29 cellular contexts compared by ENCODE assay signal in the genomic region with DNA sequence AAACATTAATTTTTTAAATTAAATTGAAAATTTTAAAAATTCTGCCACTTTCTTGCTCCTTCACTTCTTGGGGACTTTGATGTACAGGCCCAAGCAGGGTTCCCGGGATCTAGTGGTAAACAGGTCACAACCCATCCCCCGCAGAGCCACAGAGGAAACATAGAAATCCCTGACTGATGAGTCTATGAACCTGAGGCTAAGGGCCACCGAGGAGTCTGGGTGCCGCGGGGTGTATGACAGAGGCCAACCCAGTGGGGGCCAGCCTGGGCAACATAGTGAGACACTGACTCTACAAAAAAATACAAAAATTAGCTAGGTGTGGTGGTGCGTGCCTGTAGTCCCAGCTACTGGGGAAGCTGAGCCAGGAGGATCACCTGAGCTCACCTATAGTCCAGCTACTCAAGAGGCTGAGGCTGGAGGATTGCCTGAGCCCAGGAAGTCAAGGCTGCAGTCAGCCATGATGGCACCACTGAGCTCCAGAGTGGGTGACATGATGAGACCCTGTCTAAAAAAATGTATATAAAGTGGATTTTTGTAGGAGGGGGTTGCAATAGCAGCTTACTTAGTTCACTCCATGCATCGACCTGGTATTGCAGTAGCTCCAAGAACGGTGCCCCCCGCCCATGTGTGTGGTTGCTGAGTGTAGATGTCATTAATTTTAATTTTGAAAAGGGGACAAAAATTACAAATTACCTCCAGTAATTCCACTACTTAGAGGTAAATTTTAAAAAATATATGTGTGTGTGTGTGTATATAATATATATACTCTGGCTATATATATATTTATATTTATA. TPM values are rescaled to one million over a fixed set of nuclear protein-coding genes. Genes with fewer than 3 reads are reported as not detected.
"Had no signal": no experiment of that assay in that cellular context is flagged by ENCODE, and none has a peak within 500 bp of the region (broad histone marks: within the 10 kb centered on the region; RNA-seq: fewer than 3 reads in every experiment).

No MANE protein-coding gene starts in this region.

- H3K27ac ChIP-seq: vagina had no signal

- DNase-seq: activated CD4-positive, alpha-beta T cell treated with anti-CD3 and anti-CD28 coated beads, Interleukin-2, amount 10 ng/mL, durations not matched to agents 24 days and 14 days; activated CD8-positive, alpha-beta memory T cell treated with anti-CD3 and anti-CD28 coated beads, Interleukin-2, amount 10 ng/mL, durations not matched to agents 7 days and 5 days; activated CD8-positive, alpha-beta T cell treated with anti-CD3 and anti-CD28 coated beads for 36 hours; activated effector memory CD4-positive, alpha-beta T cell treated with anti-CD3 and anti-CD28 coated beads, Interleukin-2, amount 50 U/mL, for 16 hours; activated naive CD4-positive, alpha-beta T cell treated with anti-CD3 and anti-CD28 coated beads, Interleukin-2, amount 50 U/mL, for 16 hours; activated T-cell treated with anti-CD3 and anti-CD28 coated beads for 4 hours; anterior cingulate cortex; body of pancreas; caudate nucleus; dermis blood vessel endothelial cell; effector memory CD4-positive, alpha-beta T cell; foreskin melanocyte; hippocampal formation; left cardiac atrium; small intestine; stimulated activated CD4-positive, alpha-beta T cell treated with anti-CD3 and anti-CD28 coated beads, Interleukin-2, amount 100 ng/mL, for 24 hours; stomach; T-helper 17 cell; transverse colon had no signal

- H3K4me3 Mint-ChIP-seq: activated CD8-positive, alpha-beta T cell treated with anti-CD3 and anti-CD28 coated beads for 36 hours had no signal

- H3K4me3 ChIP-seq: body of pancreas, stomach, transverse colon, vagina had no signal

- H3K36me3 Mint-ChIP-seq: activated CD8-positive, alpha-beta memory T cell treated with anti-CD3 and anti-CD28 coated beads, Interleukin-2, amount 10 ng/mL, durations not matched to agents 7 days and 5 days had no signal

- H3K36me3 ChIP-seq: transverse colon, vagina had no signal

- H3K27me3 ChIP-seq: body of pancreas, stomach, transverse colon, vagina had no signal

- H3K27ac Mint-ChIP-seq: activated CD4-positive, alpha-beta T cell treated with anti-CD3 and anti-CD28 coated beads, Interleukin-2, amount 10 ng/mL, durations not matched to agents 24 days and 14 days; activated CD8-positive, alpha-beta memory T cell treated with anti-CD3 and anti-CD28 coated beads, Interleukin-2, amount 10 ng/mL, durations not matched to agents 7 days and 5 days; activated CD8-positive, alpha-beta T cell treated with anti-CD3 and anti-CD28 coated beads for 36 hours; memory B cell; stimulated activated effector memory CD8-positive, alpha-beta T cell treated with anti-CD3 and anti-CD28 coated beads, Interleukin-12 subunit alpha, Interleukin-12 subunit beta, amount 100 ng/mL, for 72 hours; T-helper 17 cell had no signal

- H3K9me3 Mint-ChIP-seq: activated CD4-positive, alpha-beta T cell treated with anti-CD3 and anti-CD28 coated beads, Interleukin-2, amount 10 ng/mL, durations not matched to agents 24 days and 14 days; activated CD8-positive, alpha-beta T cell treated with anti-CD3 and anti-CD28 coated beads for 36 hours; memory B cell; stimulated activated effector memory CD8-positive, alpha-beta T cell treated with anti-CD3 and anti-CD28 coated beads, Interleukin-12 subunit alpha, Interleukin-12 subunit beta, amount 100 ng/mL, for 72 hours had no signal

- H3K27me3 Mint-ChIP-seq: activated CD4-positive, alpha-beta T cell treated with anti-CD3 and anti-CD28 coated beads, Interleukin-2, amount 10 ng/mL, durations not matched to agents 24 days and 14 days; activated CD8-positive, alpha-beta memory T cell treated with anti-CD3 and anti-CD28 coated beads, Interleukin-2, amount 10 ng/mL, durations not matched to agents 7 days and 5 days; activated CD8-positive, alpha-beta T cell treated with anti-CD3 and anti-CD28 coated beads for 36 hours; memory B cell; T-helper 17 cell had no signal

- ATAC-seq: activated CD4-positive, CD25-positive, alpha-beta regulatory T cell treated with anti-CD3 and anti-CD28 coated beads, Interleukin-2, amount 50 U/mL, for 24 hours; activated CD8-positive, alpha-beta memory T cell treated with anti-CD3 and anti-CD28 coated beads, Interleukin-2, amount 10 ng/mL, durations not matched to agents 7 days and 5 days; activated CD8-positive, alpha-beta T cell treated with anti-CD3 and anti-CD28 coated beads for 36 hours; body of pancreas; esophagus mucosa; left cardiac atrium; sciatic nerve; stimulated activated effector memory CD8-positive, alpha-beta T cell treated with anti-CD3 and anti-CD28 coated beads, Interleukin-12 subunit alpha, Interleukin-12 subunit beta, amount 100 ng/mL, for 72 hours; T-helper 17 cell had no signal

RNA-seq across cellular contexts. Expression of gene PRSS22, which starts 44.6 kb away (rescaled TPM):
- total RNA-seq: activated CD4-positive, alpha-beta T cell treated with anti-CD3 and anti-CD28 coated beads, Interleukin-2, amount 10 ng/mL, durations not matched to agents 24 days and 14 days; activated CD8-positive, alpha-beta memory T cell treated with anti-CD3 and anti-CD28 coated beads, Interleukin-2, amount 10 ng/mL, durations not matched to agents 7 days and 5 days; activated CD8-positive, alpha-beta T cell treated with anti-CD3 and anti-CD28 coated beads for 36 hours; dermis blood vessel endothelial cell; endothelial cell of umbilical vein; left cardiac atrium; omental fat pad; temporal lobe had no signal
- polyA plus RNA-seq: endothelial cell of umbilical vein, neural cell had no signal
